Comparison of ENCODE assay signal across 14 cellular contexts in the genomic region with DNA sequence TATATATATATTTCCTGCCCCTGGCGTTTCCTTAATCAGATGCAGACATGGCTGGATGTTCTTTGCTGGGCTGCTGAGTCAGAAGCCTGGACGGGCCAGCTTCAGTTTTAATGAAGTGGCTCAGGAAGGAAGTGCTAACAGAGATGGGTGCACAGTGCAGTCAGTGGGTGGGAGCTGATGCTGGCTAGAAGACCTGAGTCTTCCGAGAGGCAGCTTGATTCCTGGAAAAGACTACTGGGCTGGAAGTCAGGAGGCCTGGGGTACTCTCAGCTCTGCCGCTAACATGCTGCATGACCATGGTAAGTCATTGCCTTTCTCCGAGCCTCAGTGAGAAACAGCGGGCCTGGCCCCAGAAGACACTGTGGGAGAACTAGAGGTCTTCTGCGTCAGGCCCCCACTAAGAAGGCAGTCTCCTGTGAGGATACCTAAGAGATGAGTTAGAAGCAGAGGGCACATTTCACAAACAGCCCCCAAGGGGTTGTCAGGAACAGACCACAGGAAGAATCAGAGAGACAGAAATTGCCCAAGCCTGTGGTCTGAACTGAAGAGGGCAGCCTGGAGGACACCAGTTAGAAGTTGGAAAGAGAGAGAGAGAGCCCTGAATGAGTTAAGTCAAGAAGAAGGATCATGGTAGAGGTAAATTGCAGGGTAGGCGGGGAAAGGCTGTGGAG. TPM values are rescaled to one million over a fixed set of nuclear protein-coding genes. Genes with fewer than 3 reads are reported as not detected.
DNase-seq lines count a peak whose midpoint lies in the region; ATAC-seq and TF ChIP-seq lines count a peak whose summit lies in the region.
"Had no signal": no experiment of that assay in that cellular context is flagged by ENCODE, and none has a peak within 500 bp of the region (broad histone marks: within the 10 kb centered on the region; RNA-seq: fewer than 3 reads in every experiment).

No MANE protein-coding gene starts in this region.

- peak overlapping the region; percentile 37 for H3K4me2 ChIP-seq in BLaER1

- H3K4me1 ChIP-seq in BLaER1, result peaks cover 31% of the 10 kb centered on the region
- H3K4me1 ChIP-seq: Caco-2, SJSA1 had no signal

- no peaks in the 10 kb centered on the region for H3K9me3 ChIP-seq in BLaER1
- H3K9me3 ChIP-seq: Caco-2, SJSA1 had no signal

- CTCF ChIA-PET in GM10248 (lab: Yijun Ruan, JAX), result no interaction called here

- no peaks in the 10 kb centered on the region for H3K9me3 Mint-ChIP-seq in effector memory CD8-positive, alpha-beta T cell
- H3K9me3 Mint-ChIP-seq in naive thymus-derived CD8-positive, alpha-beta T cell, result no peaks in the 10 kb centered on the region

- H3K4me1 Mint-ChIP-seq in effector memory CD8-positive, alpha-beta T cell (ENCODE audit: low read depth in 2 of 2), result peaks cover 46 to 55% of the 10 kb centered on the region in 2 donors
- H3K4me1 Mint-ChIP-seq in naive thymus-derived CD8-positive, alpha-beta T cell, result peaks cover 22 to 80% (median 74%) of the 10 kb centered on the region in 4 donors

- no peaks in the 10 kb centered on the region for H4K20me1 ChIP-seq in BLaER1

- H3K4me3 ChIP-seq in BLaER1, result no peak overlapping the region
- H3K4me3 ChIP-seq: SJSA1 had no signal

- no peaks in the 10 kb centered on the region for H3K27me3 Mint-ChIP-seq in effector memory CD8-positive, alpha-beta T cell
- no peaks in the 10 kb centered on the region for H3K27me3 Mint-ChIP-seq in naive thymus-derived CD8-positive, alpha-beta T cell

- intact Hi-C loops in left colon (cut with DNase I, micrococcal nuclease), result no loop called here

- H3K36me3 ChIP-seq in BLaER1, result no peaks in the 10 kb centered on the region
- H3K36me3 ChIP-seq: SJSA1 had no signal

- H3K9ac ChIP-seq in BLaER1, result no peak overlapping the region

- peaks cover 87% of the 10 kb centered on the region for H3K27me3 ChIP-seq in BLaER1
- H3K27me3 ChIP-seq: SJSA1 had no signal

- TF ChIP-seq CTCF in GM10248 (IDR thresholded peaks at IDR 0.05; ENCODE audit: control extremely low read depth, extremely low read depth, low read depth, missing control alignments), result no peak

- no peak for ATAC-seq in effector memory CD8-positive, alpha-beta T cell (replicated peaks)
- ATAC-seq in left colon, result no peak
- no peak for ATAC-seq in naive thymus-derived CD8-positive, alpha-beta T cell

- peak overlapping the region; percentile 58 to 84 for H3K27ac Mint-ChIP-seq in effector memory CD8-positive, alpha-beta T cell
- H3K27ac Mint-ChIP-seq in naive thymus-derived CD8-positive, alpha-beta T cell, result peak overlapping the region in 4 of 10 donors; percentile 18 to 82 (median 52)

- peaks cover 6% of the 10 kb centered on the region for H3K36me3 Mint-ChIP-seq in effector memory CD8-positive, alpha-beta T cell (ENCODE audit: insufficient read depth)
- H3K36me3 Mint-ChIP-seq in naive thymus-derived CD8-positive, alpha-beta T cell, result no peaks in the 10 kb centered on the region

- no peak overlapping the region for H3K27ac ChIP-seq in BLaER1
- H3K27ac ChIP-seq: SJSA1 had no signal

- H3K4me3 Mint-ChIP-seq in effector memory CD8-positive, alpha-beta T cell, result peak overlapping the region; percentile 75 to 77
- peak overlapping the region in 5 of 10 donors; percentile 13 to 55 (median 37) for H3K4me3 Mint-ChIP-seq in naive thymus-derived CD8-positive, alpha-beta T cell

- POLR2A ChIA-PET in GM10248 (lab: Yijun Ruan, JAX), result no interaction called here
- POLR2A ChIA-PET in naive thymus-derived CD8-positive, alpha-beta T cell (lab: Charles Lee), result no interaction called here

- DNase-seq in GF-D8 (lab: John Stamatoyannopoulos, UW) (peak; percentile 7), UCSD-AML1 (lab: John Stamatoyannopoulos, UW; ENCODE audit: unreplicated experiment) (peak; percentile 62), left colon (no peak), GM10248 (ENCODE audit: extremely low spot score) (no peak), midbrain (lab: John Stamatoyannopoulos, UW) (no peak)
- no peak for DNase-seq in effector memory CD8-positive, alpha-beta T cell
- no peak for DNase-seq in naive thymus-derived CD8-positive, alpha-beta T cell
- DNase-seq: Caco-2, erythroblast, NCI-H1436, NCI-H69 had no signal

RNA-seq across cellular contexts. Expression of a gene that starts 8.3 kb away (rescaled TPM):
- total RNA-seq in left colon, result under 1 TPM; 0.24 to 0.75 TPM
- total RNA-seq in naive thymus-derived CD8-positive, alpha-beta T cell, result under 1 TPM in 1 of 2 experiments, not detected in 1; 0.19 TPM
- under 1 TPM; 0.10 to 0.22 (median 0.17) TPM for polyA plus RNA-seq in naive thymus-derived CD8-positive, alpha-beta T cell
- total RNA-seq: Caco-2, H4, SJSA1 had no signal

Comparison
In these comparisons a context has a peak if more than half of its experiments do, and no peak if none do; other contexts are left out.
1. DNase-seq: peak in GF-D8 (single experiment) and UCSD-AML1 (single experiment); none in effector memory CD8-positive, alpha-beta T cell (0 of 3), left colon (0 of 2), GM10248 (single experiment), midbrain (single experiment) and naive thymus-derived CD8-positive, alpha-beta T cell (0 of 10).